Comparison of ENCODE assay signal across 1 cellular context in the genomic region with DNA sequence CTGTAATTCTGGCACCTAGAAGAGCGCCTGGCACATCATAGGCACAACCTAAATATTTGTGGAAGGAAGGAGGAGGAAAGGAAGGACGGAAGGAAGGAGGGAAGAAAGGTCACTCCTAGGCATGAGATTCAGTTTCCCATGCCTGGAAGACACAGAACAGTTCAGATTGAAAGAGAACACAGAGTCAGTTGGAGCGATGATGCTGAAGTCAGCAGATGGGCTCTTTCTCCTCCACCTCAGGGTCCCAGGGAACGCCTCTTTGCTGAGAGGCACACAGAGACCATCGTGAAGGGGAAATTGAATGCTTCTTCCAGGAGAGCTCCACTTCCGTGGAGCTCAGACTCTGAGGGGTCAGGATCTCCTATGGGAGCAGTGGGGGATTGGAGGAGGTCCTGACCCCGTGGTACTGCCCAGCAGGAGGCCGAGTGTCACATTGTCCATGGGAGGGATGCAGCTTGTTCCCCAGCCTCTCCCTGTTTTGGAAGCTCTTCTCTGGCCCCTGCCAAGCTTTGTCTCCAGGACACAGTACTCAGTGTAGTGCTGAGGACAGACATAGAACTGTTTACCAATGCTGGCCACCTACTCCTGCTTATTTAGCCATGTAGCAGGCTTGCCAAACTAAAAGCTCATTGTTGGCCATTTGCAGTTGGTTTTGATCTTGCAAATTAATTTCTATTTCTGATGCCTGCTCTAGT.
TF ChIP-seq lines count a peak whose summit lies in the region.

No MANE protein-coding gene starts in this region.

TF ChIP-seq in IMR-90, 13 proteins besides CTCF, POLR2A, EP300 and RAD21 (continued from another document):
- TF ChIP-seq, protein P1, sequence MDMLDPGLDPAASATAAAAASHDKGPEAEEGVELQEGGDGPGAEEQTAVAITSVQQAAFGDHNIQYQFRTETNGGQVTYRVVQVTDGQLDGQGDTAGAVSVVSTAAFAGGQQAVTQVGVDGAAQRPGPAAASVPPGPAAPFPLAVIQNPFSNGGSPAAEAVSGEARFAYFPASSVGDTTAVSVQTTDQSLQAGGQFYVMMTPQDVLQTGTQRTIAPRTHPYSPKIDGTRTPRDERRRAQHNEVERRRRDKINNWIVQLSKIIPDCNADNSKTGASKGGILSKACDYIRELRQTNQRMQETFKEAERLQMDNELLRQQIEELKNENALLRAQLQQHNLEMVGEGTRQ (IDR thresholded peaks at IDR 0.05; ENCODE audit: low read depth, low read length): no peak
- no peak for TF ChIP-seq MAFK (IDR thresholded peaks at IDR 0.05; ENCODE audit: low read depth, low read length)
- TF ChIP-seq, protein P2, sequence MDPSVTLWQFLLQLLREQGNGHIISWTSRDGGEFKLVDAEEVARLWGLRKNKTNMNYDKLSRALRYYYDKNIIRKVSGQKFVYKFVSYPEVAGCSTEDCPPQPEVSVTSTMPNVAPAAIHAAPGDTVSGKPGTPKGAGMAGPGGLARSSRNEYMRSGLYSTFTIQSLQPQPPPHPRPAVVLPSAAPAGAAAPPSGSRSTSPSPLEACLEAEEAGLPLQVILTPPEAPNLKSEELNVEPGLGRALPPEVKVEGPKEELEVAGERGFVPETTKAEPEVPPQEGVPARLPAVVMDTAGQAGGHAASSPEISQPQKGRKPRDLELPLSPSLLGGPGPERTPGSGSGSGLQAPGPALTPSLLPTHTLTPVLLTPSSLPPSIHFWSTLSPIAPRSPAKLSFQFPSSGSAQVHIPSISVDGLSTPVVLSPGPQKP (IDR thresholded peaks at IDR 0.05; ENCODE audit: borderline replicate concordance, low read depth, low read length): no peak
- TF ChIP-seq FOS (IDR thresholded peaks at IDR 0.05; ENCODE audit: low read depth, low read length): no peak
TF ChIP-seq in IMR-90: peak in this region for 0.
